In the genomic region with DNA sequence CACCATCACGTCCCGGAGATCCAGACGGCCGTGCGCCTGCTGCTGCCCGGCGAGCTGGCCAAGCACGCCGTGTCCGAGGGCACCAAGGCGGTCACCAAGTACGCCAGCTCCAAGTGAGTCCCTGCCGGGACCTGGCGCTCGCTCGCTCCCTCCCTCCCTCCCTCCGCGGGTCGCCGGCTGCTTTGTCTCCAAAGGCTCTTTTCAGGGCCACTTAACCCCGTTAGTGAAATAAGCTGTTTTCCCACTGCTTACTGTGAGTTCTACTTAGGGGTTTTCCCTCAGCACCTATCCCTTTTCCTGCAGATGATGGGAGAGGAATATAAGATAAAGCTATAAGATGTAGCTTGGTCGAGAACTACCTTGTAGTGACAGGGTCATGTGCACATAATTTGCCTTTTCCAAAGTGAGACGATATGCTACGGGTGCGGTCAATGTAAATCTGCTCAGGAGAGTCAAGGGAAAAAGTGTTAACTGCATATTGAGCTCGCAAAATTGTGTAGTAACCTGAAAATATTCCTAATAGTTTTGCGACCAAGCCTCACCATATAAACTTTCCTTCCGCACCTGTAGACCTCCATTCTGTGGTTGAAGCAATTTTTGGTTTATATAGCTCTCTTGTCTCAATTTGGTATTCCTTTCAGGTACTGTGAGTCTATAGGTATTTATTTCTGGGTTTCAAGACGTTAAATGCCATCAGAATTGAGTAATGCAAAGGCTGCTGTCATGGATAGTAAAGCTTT, we compare ENCODE assay signal across 8 cellular contexts. TPM values are rescaled to one million over a fixed set of nuclear protein-coding genes. Genes with fewer than 3 reads are reported as not detected.
DNase-seq lines count a peak whose midpoint lies in the region; ATAC-seq and TF ChIP-seq lines count a peak whose summit lies in the region.

No MANE protein-coding gene starts in this region.

- H3K27me3 Mint-ChIP-seq in CD4-positive, CD25-positive, alpha-beta regulatory T cell, result no peaks in the 10 kb centered on the region

- peaks cover 50% of the 10 kb centered on the region for H3K4me1 ChIP-seq in CD4-positive, CD25-positive, alpha-beta regulatory T cell (ENCODE audit: control insufficient read depth, insufficient read depth, low read length, poor library complexity, severe bottlenecking)
- H3K4me1 ChIP-seq in mucosa of stomach (ENCODE audit: control insufficient read depth, insufficient read depth, low read length), result peaks cover 19% of the 10 kb centered on the region

- H3K4me3 Mint-ChIP-seq in CD4-positive, CD25-positive, alpha-beta regulatory T cell, result peak overlapping the region; percentile 91 to 97 (median 94)

- H3K27ac ChIP-seq in CD4-positive, CD25-positive, alpha-beta regulatory T cell (ENCODE audit: insufficient read depth, low read length, poor library complexity, severe bottlenecking), result peak overlapping the region; percentile 69
- H3K27ac ChIP-seq in coronary artery, result peak overlapping the region; percentile 35 to 75

- H3K9me3 Mint-ChIP-seq in CD4-positive, CD25-positive, alpha-beta regulatory T cell, result peaks cover 0 to 2% (median 0%) of the 10 kb centered on the region in 7 donors

- H3K9ac ChIP-seq in mucosa of stomach (ENCODE audit: low read length), result peak overlapping the region; percentile 85

- peak in 2 of 3 donors; percentile 12 to 42 for DNase-seq in CD4-positive, CD25-positive, alpha-beta regulatory T cell
- DNase-seq in NCI-H526 treated with DMSO at 0.1 percent for 48 hours (lab: John Stamatoyannopoulos, UW) (peak; percentile 81), coronary artery (ENCODE audit: low spot score) (no peak), NCI-H524 (lab: John Stamatoyannopoulos, UW) (no peak), NCI-H345 treated with DMSO at 0.1 percent for 48 hours (lab: John Stamatoyannopoulos, UW; ENCODE audit: unreplicated experiment) (no peak), NCI-H345 (lab: John Stamatoyannopoulos, UW) (no peak)

- peaks cover 5% of the 10 kb centered on the region for H3K36me3 ChIP-seq in CD4-positive, CD25-positive, alpha-beta regulatory T cell (ENCODE audit: control insufficient read depth, insufficient read depth, low read length)
- no peaks in the 10 kb centered on the region for H3K36me3 ChIP-seq in mucosa of stomach (ENCODE audit: control insufficient read depth, insufficient read depth, low read length)

- no peaks in the 10 kb centered on the region for H3K9me3 ChIP-seq in CD4-positive, CD25-positive, alpha-beta regulatory T cell (ENCODE audit: control insufficient read depth in 2 of 2, low read length in 2 of 2)
- no peaks in the 10 kb centered on the region for H3K9me3 ChIP-seq in mucosa of stomach (ENCODE audit: control insufficient read depth, low read length)

- no peak for TF ChIP-seq CTCF in coronary artery (IDR thresholded peaks at IDR 0.05)

- peaks cover 11% of the 10 kb centered on the region for H3K36me3 Mint-ChIP-seq in CD4-positive, CD25-positive, alpha-beta regulatory T cell

- no peak for ATAC-seq in CD4-positive, CD25-positive, alpha-beta regulatory T cell (ENCODE audit: low read depth in 2 of 2)
- no peak for ATAC-seq in GM18867 (IDR thresholded peaks at IDR 0.05; ENCODE audit: unreplicated experiment)

- H3K4me3 ChIP-seq in CD4-positive, CD25-positive, alpha-beta regulatory T cell (ENCODE audit: low read depth, low read length), result peak overlapping the region; percentile 100
- H3K4me3 ChIP-seq in coronary artery (peak overlapping the region; percentile 67), mucosa of stomach (ENCODE audit: low read length) (peak overlapping the region; percentile 9)

- no peaks in the 10 kb centered on the region for H3K27me3 ChIP-seq in CD4-positive, CD25-positive, alpha-beta regulatory T cell (ENCODE audit: control insufficient read depth, insufficient read depth, low read length)
- no peaks in the 10 kb centered on the region for H3K27me3 ChIP-seq in mucosa of stomach (ENCODE audit: control insufficient read depth, insufficient read depth, low read length)

- peak overlapping the region; percentile 78 to 91 (median 89) for H3K27ac Mint-ChIP-seq in CD4-positive, CD25-positive, alpha-beta regulatory T cell

- H3K4me1 Mint-ChIP-seq in CD4-positive, CD25-positive, alpha-beta regulatory T cell, result peaks cover 33 to 41% (median 38%) of the 10 kb centered on the region in 4 donors

RNA-seq across cellular contexts. Expression of a gene that starts 55.9 kb away (rescaled TPM):
- 6.2 TPM for total RNA-seq in CD4-positive, CD25-positive, alpha-beta regulatory T cell
- polyA plus RNA-seq in CD4-positive, CD25-positive, alpha-beta regulatory T cell, result 10 to 100 TPM; 37.9 to 47.8 (median 39.5) TPM

Comparison
In these comparisons a context has a peak if more than half of its experiments do, and no peak if none do; other contexts are left out.
1. DNase-seq: peak in CD4-positive, CD25-positive, alpha-beta regulatory T cell (2 of 3) and NCI-H526 treated with DMSO at 0.1 percent for 48 hours (single experiment); none in coronary artery (single experiment), NCI-H524 (0 of 2), NCI-H345 treated with DMSO at 0.1 percent for 48 hours (single experiment) and NCI-H345 (single experiment).
2. H3K4me3 ChIP-seq: peak in every context shown above with its lines; median percentile 100 in CD4-positive, CD25-positive, alpha-beta regulatory T cell; 67 in coronary artery; 9 in mucosa of stomach.